Comparison of ENCODE assay signal across 14 cellular contexts in genomic region chr19:17467471-17468301, GRCh38. TPM values are rescaled to one million over a fixed set of nuclear protein-coding genes. Genes with fewer than 3 reads are reported as not detected.
DNase-seq lines count a peak whose midpoint lies in the region; ATAC-seq, FAIRE-seq and TF ChIP-seq lines count a peak whose summit lies in the region.
"Had no signal": no experiment of that assay in that cellular context is flagged by ENCODE, and none has a peak within 500 bp of the region (broad histone marks: within the 10 kb centered on the region; RNA-seq: fewer than 3 reads in every experiment).

No MANE protein-coding gene starts in this region.

- H3K27ac ChIP-seq in HepG2 (ENCODE audit: extremely low read length, insufficient read depth, low read length) (no peak overlapping the region), right lobe of liver (no peak overlapping the region), coronary artery (peak overlapping the region; percentile 84 to 97), osteoblast (ENCODE audit: low read depth, low read length) (no peak overlapping the region), SJCRH30 (no peak overlapping the region)

- H3K79me2 ChIP-seq in HepG2 (ENCODE audit: insufficient read depth, low read length) (peaks cover 8% of the 10 kb centered on the region), osteoblast (ENCODE audit: insufficient read depth, low read length) (peaks cover 21% of the 10 kb centered on the region)

- peaks cover 0 to 10% of the 10 kb centered on the region in 2 experiments; a peak in 2 of 5 replicates for H3K27me3 ChIP-seq in HepG2 (ENCODE audit: control insufficient read depth in 1 of 2, insufficient read depth in 2 of 2, low read length in 2 of 2)
- no peaks in the 10 kb centered on the region for H3K27me3 ChIP-seq in right lobe of liver
- no peaks in the 10 kb centered on the region for H3K27me3 ChIP-seq in osteoblast (ENCODE audit: insufficient read depth, low read length)
- H3K27me3 ChIP-seq in SJCRH30 = peaks cover 6% of the 10 kb centered on the region; the same call in 1 of the 2 replicates

- POLR2A ChIA-PET in HepG2 (lab: Yijun Ruan, JAX) = no interaction called here

- no peaks in the 10 kb centered on the region for H4K20me1 ChIP-seq in HepG2 (ENCODE audit: insufficient read depth, low read length)
- H4K20me1 ChIP-seq in osteoblast (ENCODE audit: insufficient read depth, low read length) = peaks cover 11% of the 10 kb centered on the region

- no peak overlapping the region for H2AFZ ChIP-seq in HepG2 (ENCODE audit: low read length)
- H2AFZ ChIP-seq in osteoblast (ENCODE audit: low read length) = peak overlapping the region; percentile 92

- H3K4me1 ChIP-seq in HepG2 (ENCODE audit: insufficient read depth, low read length) (peaks cover 50% of the 10 kb centered on the region), right lobe of liver (no peaks in the 10 kb centered on the region), osteoblast (ENCODE audit: insufficient read depth, low read length) (peaks cover 23% of the 10 kb centered on the region), SJCRH30 (peaks cover 8% of the 10 kb centered on the region)

- TF ChIP-seq EP300 in HepG2 (IDR thresholded peaks at IDR 0.05; ENCODE audit: low read depth in 2 of 2, low read length in 2 of 2) = no peak
- no peak for TF ChIP-seq EP300 in HepG2 (CRISPR knock-in tag; IDR thresholded peaks at IDR 0.05; ENCODE audit: borderline replicate concordance)

- TF ChIP-seq RAD21 in HepG2 (CRISPR knock-in tag; IDR thresholded peaks at IDR 0.05) = no peak

- H3K36me3 ChIP-seq in HepG2 (replicated peaks in 1 of 2; ENCODE audit: control insufficient read depth in 1 of 2, insufficient read depth in 2 of 2, low read length in 2 of 2) (no peaks in the 10 kb centered on the region), right lobe of liver (no peaks in the 10 kb centered on the region), osteoblast (ENCODE audit: insufficient read depth, low read length) (no peaks in the 10 kb centered on the region), SJCRH30 (no peaks in the 10 kb centered on the region)

- no peak overlapping the region for H3K4me3 ChIP-seq in HepG2 (replicated peaks in 1 of 3; ENCODE audit: insufficient read depth in 1 of 3, low read depth in 2 of 3, low read length in 3 of 3)
- no peak overlapping the region for H3K4me3 ChIP-seq in right lobe of liver
- H3K4me3 ChIP-seq in coronary artery = no peak overlapping the region
- no peak overlapping the region for H3K4me3 ChIP-seq in osteoblast (ENCODE audit: insufficient read depth, low read length)
- no peak overlapping the region for H3K4me3 ChIP-seq in SJCRH30

- FAIRE-seq in HepG2 (lab: Jason Lieb, UNC) = no peak
- FAIRE-seq: GM12892 had no signal

- intact Hi-C loops in HepG2 (cut with micrococcal nuclease; ENCODE audit: unreplicated experiment) = loop anchor here (1.0 to 10.0 kb wide), 2 partner anchors 19 to 123 kb away; partner anchors contain the start of gene TMEM221
- intact Hi-C loops in right lobe of liver (cut with DNase I) = no loop called here

- CTCF ChIA-PET in HepG2 (lab: Yijun Ruan, JAX; ENCODE audit: low intra/inter-chr PET ratio, low total read pairs) = interaction anchor here (2.4 kb wide), 1 partner anchor 28 kb away, joined by 8 read pairs; no protein-coding TSS in a partner anchor

- 13% methylated on average over 12 of the region's 12 CpGs for WGBS in HepG2 (ENCODE audit: low lambda C conversion rate)
- WGBS in right lobe of liver (ENCODE audit: insufficient coverage, low coverage, low lambda C conversion rate, missing lambda C conversion rate) = 46% methylated on average over 6 of the region's 12 CpGs

- no peak for DNase-seq in HepG2 (ENCODE audit: low spot score)
- DNase-seq in right lobe of liver = no peak
- no peak for DNase-seq in coronary artery (ENCODE audit: low spot score)
- no peak for DNase-seq in osteoblast (ENCODE audit: insufficient read length, low spot score, missing footprints)
- no peak for DNase-seq in SJCRH30
- no peak for DNase-seq in D341Med (ENCODE audit: low spot score)
- DNase-seq in retina = no peak
- DNase-seq: activated CD4-positive, alpha-beta memory T cell treated with anti-CD3 and anti-CD28 coated beads, Interleukin-2, amount 10 ng/mL, durations not matched to agents 7 days and 5 days; activated naive CD4-positive, alpha-beta T cell treated with Interleukin-2 at 50 U/mL for 16 hours had no signal

- H3K9me3 ChIP-seq in HepG2 (ENCODE audit: low read length) (no peaks in the 10 kb centered on the region), right lobe of liver (no peaks in the 10 kb centered on the region), osteoblast (ENCODE audit: low read depth, low read length) (no peaks in the 10 kb centered on the region), SJCRH30 (replicated peaks) (no peaks in the 10 kb centered on the region)

- peak overlapping the region; percentile 98; the same call in 1 of the 2 replicates for H3K4me2 ChIP-seq in HepG2 (ENCODE audit: low read depth, low read length)
- no peak overlapping the region for H3K4me2 ChIP-seq in osteoblast (ENCODE audit: insufficient read depth, low read length)

- TF ChIP-seq POLR2A in HepG2 (IDR thresholded peaks at IDR 0.05; ENCODE audit: insufficient read depth in 1 of 2, low read depth in 2 of 2, low read length in 2 of 2) = no peak
- no peak for TF ChIP-seq POLR2A in right lobe of liver (IDR thresholded peaks at IDR 0.05)

- no TSS peak for BruUV-seq in HepG2 (replicated peaks; lab: Mats Ljungman, UMichigan)

- no peak for TF ChIP-seq CTCF in HepG2 (CRISPR knock-in tag; IDR thresholded peaks at IDR 0.05)
- no peak for TF ChIP-seq CTCF in right lobe of liver (IDR thresholded peaks at IDR 0.05)
- no peak for TF ChIP-seq CTCF in coronary artery (IDR thresholded peaks at IDR 0.05)
- TF ChIP-seq CTCF in osteoblast (IDR thresholded peaks at IDR 0.05; ENCODE audit: extremely low read depth, low read depth, low read length) = no peak

- ATAC-seq in HepG2 = no peak
- ATAC-seq in right lobe of liver = no peak
- no peak for ATAC-seq in GM19324 (IDR thresholded peaks at IDR 0.05; ENCODE audit: low FRiP score, unreplicated experiment)

- in situ Hi-C loops in HepG2 (cut with HindIII; ENCODE audit: extremely low pct_ligation_motif_present, low pct_unique_long_range_greater_than_20kb) = no loop called here

- H3K9ac ChIP-seq in HepG2 (ENCODE audit: insufficient read depth, low read depth, low read length) = no peak overlapping the region

RNA-seq across cellular contexts. Expression of gene SLC27A1, which starts 2.6 kb away (rescaled TPM):
- total RNA-seq in HepG2 (2016; rRNA removed; fragmentation: Illumina TruSeq; extraction: Trizol) (1.7 and 4.1 TPM in 2 replicates), right lobe of liver (10 to 100 TPM in 1 of 6 experiments, 1 to 10 TPM in 5; 5.1 to 12.3 (median 6.1) TPM), osteoblast (47.4 and 64.4 TPM in 2 replicates)
- total RNA-seq in HepG2 (2016; cell fraction: cytosol; rRNA removed; fragmentation: Illumina TruSeq; extraction: Trizol; ENCODE audit: low read depth) = 0.71 and 0.79 TPM in 2 replicates
- 1.7 and 4.7 TPM in 2 replicates for total RNA-seq in HepG2 (2016; cell fraction: insoluble cytoplasmic fraction; rRNA removed; fragmentation: Illumina TruSeq; extraction: Trizol)
- 1.8 and 2.2 TPM in 2 replicates for total RNA-seq in HepG2 (2016; cell fraction: membrane; rRNA removed; fragmentation: Illumina TruSeq; extraction: Trizol)
- 4.2 and 7.1 TPM in 2 replicates for total RNA-seq in HepG2 (2016; cell fraction: nucleus; rRNA removed; fragmentation: Illumina TruSeq; extraction: Trizol)
- polyA plus RNA-seq in HepG2 (2011; rRNA removed) = 8.7 and 8.8 TPM in 2 replicates
- polyA plus RNA-seq in HepG2 (2011; cell fraction: cytosol; rRNA removed) = 5.6 and 8.5 TPM in 2 replicates
- polyA plus RNA-seq in HepG2 (2011; cell fraction: nucleus; rRNA removed) = 30.2 and 36.7 TPM in 2 replicates
- 4.1 and 6.3 TPM in 2 replicates for polyA plus RNA-seq in HepG2 (2012)
- 0.52 and 0.53 TPM in 2 replicates for polyA plus RNA-seq in HepG2 (2016; cell fraction: cytosol; fragmentation: Illumina TruSeq; extraction: Trizol; ENCODE audit: low read depth)
- 1.3 and 1.7 TPM in 2 replicates for polyA plus RNA-seq in HepG2 (2016; cell fraction: insoluble cytoplasmic fraction; fragmentation: Illumina TruSeq; extraction: Trizol; ENCODE audit: low read depth)
- 0.94 and 1.2 TPM in 2 replicates for polyA plus RNA-seq in HepG2 (2016; cell fraction: membrane; fragmentation: Illumina TruSeq; extraction: Trizol; ENCODE audit: low read depth)
- polyA plus RNA-seq in HepG2 (2016; cell fraction: nucleus; fragmentation: Illumina TruSeq; extraction: Trizol; ENCODE audit: insufficient read depth, low read depth) = 9.9 and 10.8 TPM in 2 replicates
- polyA minus RNA-seq in HepG2 (2011; rRNA and poly(A)+ RNA removed; ENCODE audit: low replicate concordance) = 1.1 and 18.4 TPM in 2 replicates
- 7.5 and 11.5 TPM in 2 replicates for polyA minus RNA-seq in HepG2 (2011; cell fraction: cytosol; rRNA and poly(A)+ RNA removed)
- 5.5 and 9.3 TPM in 2 replicates for polyA minus RNA-seq in HepG2 (2011; cell fraction: nucleus; rRNA and poly(A)+ RNA removed)
- total RNA-seq in SJCRH30 (2014; rRNA removed; shearing (Covaris generic)) = 5.9 and 7.4 TPM in 2 replicates

RNA-seq across cellular contexts. Expression of gene NXNL1, which starts 7.0 kb away (rescaled TPM):
- total RNA-seq in HepG2 (2016; rRNA removed; fragmentation: Illumina TruSeq; extraction: Trizol) (not detected in 2 replicates), right lobe of liver (not detected), osteoblast (not detected in 2 replicates)
- not detected in 2 replicates for total RNA-seq in HepG2 (2016; cell fraction: cytosol; rRNA removed; fragmentation: Illumina TruSeq; extraction: Trizol; ENCODE audit: low read depth)
- not detected in 2 replicates for total RNA-seq in HepG2 (2016; cell fraction: insoluble cytoplasmic fraction; rRNA removed; fragmentation: Illumina TruSeq; extraction: Trizol)
- not detected in 2 replicates for total RNA-seq in HepG2 (2016; cell fraction: membrane; rRNA removed; fragmentation: Illumina TruSeq; extraction: Trizol)
- not detected in 2 replicates for total RNA-seq in HepG2 (2016; cell fraction: nucleus; rRNA removed; fragmentation: Illumina TruSeq; extraction: Trizol)
- not detected in 2 replicates for polyA plus RNA-seq in HepG2 (2011; rRNA removed)
- polyA plus RNA-seq in HepG2 (2011; cell fraction: cytosol; rRNA removed) = not detected in 2 replicates
- polyA plus RNA-seq in HepG2 (2011; cell fraction: nucleus; rRNA removed) = not detected in 2 replicates
- not detected in 2 replicates for polyA plus RNA-seq in HepG2 (2012)
- polyA plus RNA-seq in HepG2 (2016; cell fraction: cytosol; fragmentation: Illumina TruSeq; extraction: Trizol; ENCODE audit: low read depth) = not detected in 2 replicates
- polyA plus RNA-seq in HepG2 (2016; cell fraction: insoluble cytoplasmic fraction; fragmentation: Illumina TruSeq; extraction: Trizol; ENCODE audit: low read depth) = not detected in 2 replicates
- polyA plus RNA-seq in HepG2 (2016; cell fraction: membrane; fragmentation: Illumina TruSeq; extraction: Trizol; ENCODE audit: low read depth) = not detected in 2 replicates
- not detected in 2 replicates for polyA plus RNA-seq in HepG2 (2016; cell fraction: nucleus; fragmentation: Illumina TruSeq; extraction: Trizol; ENCODE audit: insufficient read depth, low read depth)
- not detected in 2 replicates for polyA minus RNA-seq in HepG2 (2011; rRNA and poly(A)+ RNA removed; ENCODE audit: low replicate concordance)
- polyA minus RNA-seq in HepG2 (2011; cell fraction: cytosol; rRNA and poly(A)+ RNA removed) = not detected in 2 replicates
- polyA minus RNA-seq in HepG2 (2011; cell fraction: nucleus; rRNA and poly(A)+ RNA removed) = not detected in 2 replicates
- total RNA-seq in SJCRH30 (2014; rRNA removed; shearing (Covaris generic)) = not detected in 2 replicates
- total RNA-seq: activated CD4-positive, alpha-beta memory T cell treated with anti-CD3 and anti-CD28 coated beads, Interleukin-2, amount 10 ng/mL, durations not matched to agents 7 days and 5 days; chondrocyte; Daoy; T-helper 1 cell treated with Interleukin-12 subunit alpha and Interleukin-12 subunit beta and Interleukin-4 antibody, amounts not matched to agents 30 ng/mL and 1 ng/mL, for 36 hours had no signal

RNA-seq across cellular contexts. Expression of gene TMEM221, which starts 19.2 kb away (rescaled TPM):
- 0.55 and 0.77 TPM in 2 replicates for total RNA-seq in HepG2 (2016; rRNA removed; fragmentation: Illumina TruSeq; extraction: Trizol)
- total RNA-seq in HepG2 (2016; cell fraction: cytosol; rRNA removed; fragmentation: Illumina TruSeq; extraction: Trizol; ENCODE audit: low read depth) = 0.51 and 0.53 TPM in 2 replicates
- total RNA-seq in HepG2 (2016; cell fraction: insoluble cytoplasmic fraction; rRNA removed; fragmentation: Illumina TruSeq; extraction: Trizol) = 0.39 and 0.50 TPM in 2 replicates
- total RNA-seq in HepG2 (2016; cell fraction: membrane; rRNA removed; fragmentation: Illumina TruSeq; extraction: Trizol) = 0.46 and 0.62 TPM in 2 replicates
- total RNA-seq in HepG2 (2016; cell fraction: nucleus; rRNA removed; fragmentation: Illumina TruSeq; extraction: Trizol) = 0.94 and 1.4 TPM in 2 replicates
- polyA plus RNA-seq in HepG2 (2011; rRNA removed) = 0.27 and 0.33 TPM in 2 replicates
- 0.19 and 0.24 TPM in 2 replicates for polyA plus RNA-seq in HepG2 (2011; cell fraction: cytosol; rRNA removed)
- 0.61 and 0.64 TPM in 2 replicates for polyA plus RNA-seq in HepG2 (2011; cell fraction: nucleus; rRNA removed)
- 0.43 and 0.50 TPM in 2 replicates for polyA plus RNA-seq in HepG2 (2012)
- 0.25 and 0.32 TPM in 2 replicates for polyA plus RNA-seq in HepG2 (2016; cell fraction: cytosol; fragmentation: Illumina TruSeq; extraction: Trizol; ENCODE audit: low read depth)
- 0.28 and 0.31 TPM in 2 replicates for polyA plus RNA-seq in HepG2 (2016; cell fraction: insoluble cytoplasmic fraction; fragmentation: Illumina TruSeq; extraction: Trizol; ENCODE audit: low read depth)
- 0.24 and 0.40 TPM in 2 replicates for polyA plus RNA-seq in HepG2 (2016; cell fraction: membrane; fragmentation: Illumina TruSeq; extraction: Trizol; ENCODE audit: low read depth)
- 1.3 and 2.0 TPM in 2 replicates for polyA plus RNA-seq in HepG2 (2016; cell fraction: nucleus; fragmentation: Illumina TruSeq; extraction: Trizol; ENCODE audit: insufficient read depth, low read depth)
- polyA minus RNA-seq in HepG2 (2011; rRNA and poly(A)+ RNA removed; ENCODE audit: low replicate concordance) = 0.14 and 0.36 TPM in 2 replicates
- polyA minus RNA-seq in HepG2 (2011; cell fraction: cytosol; rRNA and poly(A)+ RNA removed) = not detected in 2 replicates
- 0.52 TPM in 1 of 2 replicates, not detected in the other for polyA minus RNA-seq in HepG2 (2011; cell fraction: nucleus; rRNA and poly(A)+ RNA removed)
- total RNA-seq in right lobe of liver = under 1 TPM in 3 of 6 experiments, not detected in 3; 0.12 to 0.19 (median 0.16) TPM
- total RNA-seq in osteoblast = not detected in 2 replicates
- 0.10 TPM in 1 of 2 replicates, not detected in the other for total RNA-seq in SJCRH30 (2014; rRNA removed; shearing (Covaris generic))
- total RNA-seq: activated CD4-positive, alpha-beta memory T cell treated with anti-CD3 and anti-CD28 coated beads, Interleukin-2, amount 10 ng/mL, durations not matched to agents 7 days and 5 days; Daoy; T-helper 1 cell treated with Interleukin-12 subunit alpha and Interleukin-12 subunit beta and Interleukin-4 antibody, amounts not matched to agents 30 ng/mL and 1 ng/mL, for 36 hours had no signal

RNA-seq across cellular contexts. Expression of gene PGLS, which starts 43.8 kb away (rescaled TPM):
- total RNA-seq in HepG2 (2016; rRNA removed; fragmentation: Illumina TruSeq; extraction: Trizol) (33.8 and 36.7 TPM in 2 replicates), right lobe of liver (10 to 100 TPM; 31.7 to 60.0 (median 38.8) TPM), osteoblast (84.6 and 98.1 TPM in 2 replicates)
- total RNA-seq in HepG2 (2016; cell fraction: cytosol; rRNA removed; fragmentation: Illumina TruSeq; extraction: Trizol; ENCODE audit: low read depth) = 28.7 and 30.6 TPM in 2 replicates
- 31.6 and 33.6 TPM in 2 replicates for total RNA-seq in HepG2 (2016; cell fraction: insoluble cytoplasmic fraction; rRNA removed; fragmentation: Illumina TruSeq; extraction: Trizol)
- 36.0 and 41.5 TPM in 2 replicates for total RNA-seq in HepG2 (2016; cell fraction: membrane; rRNA removed; fragmentation: Illumina TruSeq; extraction: Trizol)
- total RNA-seq in HepG2 (2016; cell fraction: nucleus; rRNA removed; fragmentation: Illumina TruSeq; extraction: Trizol) = 18.4 and 23.5 TPM in 2 replicates
- 43.8 and 49.1 TPM in 2 replicates for polyA plus RNA-seq in HepG2 (2011; rRNA removed)
- polyA plus RNA-seq in HepG2 (2011; cell fraction: cytosol; rRNA removed) = 33.3 and 59.8 TPM in 2 replicates
- 74.2 and 74.7 TPM in 2 replicates for polyA plus RNA-seq in HepG2 (2011; cell fraction: nucleus; rRNA removed)
- polyA plus RNA-seq in HepG2 (2012) = 26.9 and 37.3 TPM in 2 replicates
- polyA plus RNA-seq in HepG2 (2016; cell fraction: cytosol; fragmentation: Illumina TruSeq; extraction: Trizol; ENCODE audit: low read depth) = 48.8 and 52.7 TPM in 2 replicates
- polyA plus RNA-seq in HepG2 (2016; cell fraction: insoluble cytoplasmic fraction; fragmentation: Illumina TruSeq; extraction: Trizol; ENCODE audit: low read depth) = 50.4 and 56.4 TPM in 2 replicates
- polyA plus RNA-seq in HepG2 (2016; cell fraction: membrane; fragmentation: Illumina TruSeq; extraction: Trizol; ENCODE audit: low read depth) = 55.3 and 57.7 TPM in 2 replicates
- 47.8 and 49.3 TPM in 2 replicates for polyA plus RNA-seq in HepG2 (2016; cell fraction: nucleus; fragmentation: Illumina TruSeq; extraction: Trizol; ENCODE audit: insufficient read depth, low read depth)
- 83.1 and 129 TPM in 2 replicates for polyA minus RNA-seq in HepG2 (2011; rRNA and poly(A)+ RNA removed; ENCODE audit: low replicate concordance)
- 36.2 and 38.6 TPM in 2 replicates for polyA minus RNA-seq in HepG2 (2011; cell fraction: cytosol; rRNA and poly(A)+ RNA removed)
- 19.7 and 23.1 TPM in 2 replicates for polyA minus RNA-seq in HepG2 (2011; cell fraction: nucleus; rRNA and poly(A)+ RNA removed)
- total RNA-seq in SJCRH30 (2014; rRNA removed; shearing (Covaris generic)) = 32.9 and 33.3 TPM in 2 replicates

RNA-seq across cellular contexts. Expression of gene MVB12A, which starts 47.8 kb away (rescaled TPM):
- 31.8 and 36.1 TPM in 2 replicates for total RNA-seq in HepG2 (2016; rRNA removed; fragmentation: Illumina TruSeq; extraction: Trizol)
- total RNA-seq in HepG2 (2016; cell fraction: cytosol; rRNA removed; fragmentation: Illumina TruSeq; extraction: Trizol; ENCODE audit: low read depth) = 30.1 and 30.6 TPM in 2 replicates
- 30.0 and 39.0 TPM in 2 replicates for total RNA-seq in HepG2 (2016; cell fraction: insoluble cytoplasmic fraction; rRNA removed; fragmentation: Illumina TruSeq; extraction: Trizol)
- total RNA-seq in HepG2 (2016; cell fraction: membrane; rRNA removed; fragmentation: Illumina TruSeq; extraction: Trizol) = 33.0 and 34.1 TPM in 2 replicates
- 18.9 and 22.8 TPM in 2 replicates for total RNA-seq in HepG2 (2016; cell fraction: nucleus; rRNA removed; fragmentation: Illumina TruSeq; extraction: Trizol)
- polyA plus RNA-seq in HepG2 (2011; rRNA removed) = 35.7 and 37.3 TPM in 2 replicates
- polyA plus RNA-seq in HepG2 (2011; cell fraction: cytosol; rRNA removed) = 26.1 and 39.6 TPM in 2 replicates
- 45.3 and 45.4 TPM in 2 replicates for polyA plus RNA-seq in HepG2 (2011; cell fraction: nucleus; rRNA removed)
- polyA plus RNA-seq in HepG2 (2012) = 14.4 and 20.3 TPM in 2 replicates
- 28.7 and 28.8 TPM in 2 replicates for polyA plus RNA-seq in HepG2 (2016; cell fraction: cytosol; fragmentation: Illumina TruSeq; extraction: Trizol; ENCODE audit: low read depth)
- 35.0 and 39.7 TPM in 2 replicates for polyA plus RNA-seq in HepG2 (2016; cell fraction: insoluble cytoplasmic fraction; fragmentation: Illumina TruSeq; extraction: Trizol; ENCODE audit: low read depth)
- 28.9 and 34.5 TPM in 2 replicates for polyA plus RNA-seq in HepG2 (2016; cell fraction: membrane; fragmentation: Illumina TruSeq; extraction: Trizol; ENCODE audit: low read depth)
- polyA plus RNA-seq in HepG2 (2016; cell fraction: nucleus; fragmentation: Illumina TruSeq; extraction: Trizol; ENCODE audit: insufficient read depth, low read depth) = 45.9 and 46.3 TPM in 2 replicates
- polyA minus RNA-seq in HepG2 (2011; rRNA and poly(A)+ RNA removed; ENCODE audit: low replicate concordance) = 24.7 and 47.5 TPM in 2 replicates
- 10.8 and 16.3 TPM in 2 replicates for polyA minus RNA-seq in HepG2 (2011; cell fraction: cytosol; rRNA and poly(A)+ RNA removed)
- polyA minus RNA-seq in HepG2 (2011; cell fraction: nucleus; rRNA and poly(A)+ RNA removed) = 13.8 and 16.9 TPM in 2 replicates
- total RNA-seq in right lobe of liver = 10 to 100 TPM; 13.5 to 38.0 (median 15.8) TPM
- total RNA-seq in osteoblast = 41.3 and 50.7 TPM in 2 replicates
- total RNA-seq in SJCRH30 (2014; rRNA removed; shearing (Covaris generic)) = 34.4 and 41.2 TPM in 2 replicates

Comparison
In these comparisons a context has a peak if more than half of its experiments do, and no peak if none do; other contexts are left out.
1. H3K27ac ChIP-seq: peak in coronary artery (2 of 2); none in HepG2 (single experiment), right lobe of liver (0 of 3), osteoblast (single experiment) and SJCRH30 (single experiment).